Comparison of ENCODE assay signal across 28 cellular contexts in the genomic region with DNA sequence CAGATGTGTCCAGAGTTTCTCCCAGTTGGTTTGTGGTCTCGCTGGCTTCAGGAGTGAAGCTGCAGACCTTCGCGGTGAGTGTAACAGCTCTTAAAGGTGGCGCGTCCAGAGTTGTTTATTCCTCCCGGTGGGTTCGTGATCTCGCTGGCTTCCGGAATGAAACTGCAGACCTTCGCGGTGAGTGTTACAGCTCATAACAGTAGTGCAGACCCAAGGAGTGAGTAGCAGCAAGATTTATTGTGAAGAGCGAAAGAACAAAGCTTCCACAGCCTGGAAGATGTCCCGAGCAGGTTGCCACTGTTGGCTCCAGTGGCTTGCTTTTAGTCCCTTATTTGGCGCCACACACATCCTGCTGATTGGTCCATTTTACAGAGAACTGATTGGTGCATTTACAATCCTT.
"Had no signal": no experiment of that assay in that cellular context is flagged by ENCODE, and none has a peak within 500 bp of the region (broad histone marks: within the 10 kb centered on the region; RNA-seq: fewer than 3 reads in every experiment).

No MANE protein-coding gene starts in this region.

- DNase-seq: activated CD4-positive, alpha-beta T cell treated with anti-CD3 and anti-CD28 coated beads, Interleukin-2, amount 10 ng/mL, durations not matched to agents 24 days and 14 days; activated CD4-positive, alpha-beta T cell treated with anti-CD3 and anti-CD28 coated beads, Interleukin-2, amount 50 U/mL, for 4 hours; activated CD8-positive, alpha-beta T cell treated with anti-CD3 and anti-CD28 coated beads for 36 hours; activated gamma-delta T cell treated with Interleukin-2 at 50 U/mL for 16 hours; activated naive CD4-positive, alpha-beta T cell treated with anti-CD3 and anti-CD28 coated beads for 36 hours; activated T-cell treated with anti-CD3 and anti-CD28 coated beads for 4 hours; activated T-cell treated with anti-CD3 and anti-CD28 coated beads, Interleukin-2, amount 50 U/mL, for 4 hours; adrenal gland; body of pancreas; NCI-H1092 treated with DMSO at 0.1 percent for 48 hours; NCI-H1417; NCI-H146; NCI-H187 treated with DMSO at 0.1 percent for 48 hours; NCI-H2081; NCI-H2171 treated with DMSO at 0.1 percent for 48 hours; NCI-H226; NCI-H446 treated with DMSO at 0.1 percent for 48 hours; NCI-H524; NCI-H69; NK-92 treated with Interleukin-12 subunit alpha and Interleukin-12 subunit beta, amount 100 ng/mL, for 24 hours; SHP77; SJCRH30; T1000; WERI-Rb-1 had no signal

- H3K27me3 ChIP-seq: adrenal gland, body of pancreas, breast epithelium, SJCRH30 had no signal

- ATAC-seq: activated CD8-positive, alpha-beta T cell treated with anti-CD3 and anti-CD28 coated beads for 36 hours; activated naive CD4-positive, alpha-beta T cell treated with anti-CD3 and anti-CD28 coated beads, Interleukin-2, amount 50 U/mL, for 72 hours; activated T-cell treated with anti-CD3 and anti-CD28 coated beads, Interleukin-2, amount 50 U/mL, for 4 hours; body of pancreas had no signal

- H3K9ac ChIP-seq: KMS-11 had no signal

- H3K4me1 ChIP-seq: adrenal gland, body of pancreas, breast epithelium, SJCRH30 had no signal

- H3K4me3 ChIP-seq: adrenal gland, body of pancreas, breast epithelium, SJCRH30, SK-N-MC had no signal

- H3K9me3 ChIP-seq: adrenal gland, body of pancreas, SJCRH30 had no signal

- H3K4me2 ChIP-seq: KMS-11 had no signal

- H3K36me3 ChIP-seq: adrenal gland, breast epithelium, SJCRH30, WERI-Rb-1 had no signal

- H3K27ac ChIP-seq: adrenal gland, body of pancreas, breast epithelium, KMS-11, SJCRH30, SK-N-MC, WERI-Rb-1 had no signal
